In genomic region chr11:113781682-113782081, GRCh38 we compare ENCODE assay signal across 32 cellular contexts. TPM values are rescaled to one million over a fixed set of nuclear protein-coding genes. Genes with fewer than 3 reads are reported as not detected.
DNase-seq lines count a peak whose midpoint lies in the region; FAIRE-seq and TF ChIP-seq lines count a peak whose summit lies in the region.
"Had no signal": no experiment of that assay in that cellular context is flagged by ENCODE, and none has a peak within 500 bp of the region (broad histone marks: within the 10 kb centered on the region; RNA-seq: fewer than 3 reads in every experiment).

No MANE protein-coding gene starts in this region.

- peak; percentile 12 for DNase-seq in DMS79 (lab: John Stamatoyannopoulos, UW)
- no peak for DNase-seq in DMS79 treated with DMSO at 0.1 percent for 48 hours (lab: John Stamatoyannopoulos, UW)
- peak; percentile 3 for DNase-seq in SK-N-DZ (ENCODE audit: low spot score)
- peak; percentile 24 for DNase-seq in hepatocyte (ENCODE audit: low spot score)
- no peak for DNase-seq in type B pancreatic cell (ENCODE audit: extremely low spot score, unreplicated experiment)
- DNase-seq in D721Med (ENCODE audit: insufficient read length, low spot score), result no peak
- no peak for DNase-seq in osteocyte (ENCODE audit: extremely low spot score, unreplicated experiment)
- DNase-seq in stomach, result no peak
- DNase-seq: activated CD4-positive, alpha-beta T cell treated with anti-CD3 and anti-CD28 coated beads for 4 hours; activated CD8-positive, alpha-beta T cell treated with anti-CD3 and anti-CD28 coated beads, Interleukin-2, amount 10 ng/mL, durations not matched to agents 7 days and 5 days; amygdala; colonic mucosa; effector CD8-positive, alpha-beta T cell; GM23248; HFFc6; kidney; lower lobe of right lung; naive thymus-derived CD4-positive, alpha-beta T cell; NCI-H146; stimulated activated CD4-positive, alpha-beta T cell treated with anti-CD3 and anti-CD28 coated beads, Interleukin-4, amount 100 ng/mL, for 24 hours; SW 1271 had no signal

- H3K4me1 Mint-ChIP-seq in type B pancreatic cell (ENCODE audit: unreplicated experiment), result no peaks in the 10 kb centered on the region
- peaks cover 6% of the 10 kb centered on the region for H3K4me1 Mint-ChIP-seq in osteocyte (ENCODE audit: unreplicated experiment)
- H3K4me1 Mint-ChIP-seq: activated naive CD4-positive, alpha-beta T cell treated with anti-CD3 and anti-CD28 coated beads, Interleukin-2, amount 50 U/mL, for 24 hours; IgD-negative memory B cell had no signal

- no peaks in the 10 kb centered on the region for H3K36me3 ChIP-seq in hepatocyte (replicated peaks; ENCODE audit: insufficient read depth, low read depth)
- no peaks in the 10 kb centered on the region for H3K36me3 ChIP-seq in stomach
- H3K36me3 ChIP-seq: BLaER1 treated with 17β-estradiol and CSF1 and Interleukin-3, amounts not matched to agents 10 nM and 100 nM; colonic mucosa; lower lobe of right lung; neutrophil; tibial nerve had no signal

- H3K27me3 ChIP-seq in hepatocyte (no peaks in the 10 kb centered on the region), stomach (peaks cover 0 to 4% (median 0%) of the 10 kb centered on the region in 3 donors)
- H3K27me3 ChIP-seq: BLaER1 treated with 17β-estradiol and CSF1 and Interleukin-3, amounts not matched to agents 10 nM and 100 nM; colonic mucosa; tibial nerve had no signal

- H3K27ac Mint-ChIP-seq in type B pancreatic cell, result peak overlapping the region; percentile 6
- H3K27ac Mint-ChIP-seq in osteocyte (ENCODE audit: unreplicated experiment), result no peak overlapping the region
- H3K27ac Mint-ChIP-seq: activated CD8-positive, alpha-beta T cell treated with anti-CD3 and anti-CD28 coated beads, Interleukin-2, amount 10 ng/mL, durations not matched to agents 7 days and 5 days; activated naive CD4-positive, alpha-beta T cell treated with anti-CD3 and anti-CD28 coated beads, Interleukin-2, amount 50 U/mL, for 24 hours; activated T-helper 2 cell treated with anti-CD3 and anti-CD28 coated beads, Interferon-gamma antibody, Interleukin-2, Interleukin-4, amounts not matched to agents 10 μg/mL and 5 μg/mL and 100 μg/mL, durations not matched to agents 14 hours and 24 hours and 36 hours; HFFc6; IgD-negative memory B cell; naive thymus-derived CD4-positive, alpha-beta T cell; progenitor cell of endocrine pancreas had no signal

- peaks cover 45% of the 10 kb centered on the region for H3K27me3 Mint-ChIP-seq in type B pancreatic cell
- H3K27me3 Mint-ChIP-seq in osteocyte (ENCODE audit: unreplicated experiment), result peaks cover 59% of the 10 kb centered on the region

- WGBS in hepatocyte (ENCODE audit: low lambda C conversion rate, missing lambda C conversion rate), result 46% methylated on average over 5 of the region's 5 CpGs
- 26 to 55% (median 48%) methylated on average over 5 of the region's 5 CpGs for WGBS in stomach, 5 donors

- H3K9me3 Mint-ChIP-seq in type B pancreatic cell, result no peaks in the 10 kb centered on the region
- no peaks in the 10 kb centered on the region for H3K9me3 Mint-ChIP-seq in osteocyte (ENCODE audit: unreplicated experiment)
- H3K9me3 Mint-ChIP-seq: activated naive CD4-positive, alpha-beta T cell treated with anti-CD3 and anti-CD28 coated beads, Interleukin-2, amount 50 U/mL, for 24 hours; activated T-helper 2 cell treated with anti-CD3 and anti-CD28 coated beads, Interferon-gamma antibody, Interleukin-2, Interleukin-4, amounts not matched to agents 10 μg/mL and 5 μg/mL and 100 μg/mL, durations not matched to agents 14 hours and 24 hours and 36 hours; HFFc6; IgD-negative memory B cell; naive thymus-derived CD4-positive, alpha-beta T cell had no signal

- no peaks in the 10 kb centered on the region for H3K4me1 ChIP-seq in hepatocyte (ENCODE audit: insufficient read depth)
- peaks cover 3 to 20% (median 14%) of the 10 kb centered on the region in 4 donors for H3K4me1 ChIP-seq in stomach
- H3K4me1 ChIP-seq: BLaER1 treated with 17β-estradiol and CSF1 and Interleukin-3, amounts not matched to agents 10 nM and 100 nM; colonic mucosa; lower lobe of right lung; tibial nerve had no signal

- no peak for TF ChIP-seq CTCF in hepatocyte (IDR thresholded peaks at IDR 0.05; ENCODE audit: poor library complexity)
- no peak for TF ChIP-seq CTCF in type B pancreatic cell (conservative IDR thresholded peaks at IDR 0.05)
- TF ChIP-seq CTCF in D721Med (IDR thresholded peaks at IDR 0.05; ENCODE audit: insufficient read depth, missing control alignments), result no peak
- TF ChIP-seq CTCF in osteocyte (IDR thresholded peaks at IDR 0.05), result no peak
- TF ChIP-seq CTCF in stomach (IDR thresholded peaks at IDR 0.05), result no peak

- no peak for TF ChIP-seq EP300 in stomach (IDR thresholded peaks at IDR 0.05)

- H3K79me2 ChIP-seq in hepatocyte, result no peaks in the 10 kb centered on the region

- intact Hi-C loops in stomach (cut with DNase I; ENCODE audit: low total_unique reads), result no loop called here

- H3K4me3 ChIP-seq in hepatocyte (no peak overlapping the region), stomach (no peak overlapping the region)
- H3K4me3 ChIP-seq: BLaER1 treated with 17β-estradiol and CSF1 and Interleukin-3, amounts not matched to agents 10 nM and 100 nM; colonic mucosa; GM23248; lower lobe of right lung; tibial nerve had no signal

- H3K36me3 Mint-ChIP-seq in type B pancreatic cell (no peaks in the 10 kb centered on the region), osteocyte (ENCODE audit: unreplicated experiment) (no peaks in the 10 kb centered on the region)
- H3K36me3 Mint-ChIP-seq: activated naive CD4-positive, alpha-beta T cell treated with anti-CD3 and anti-CD28 coated beads, Interleukin-2, amount 50 U/mL, for 24 hours had no signal

- H3K9me3 ChIP-seq in hepatocyte (ENCODE audit: low read depth) (no peaks in the 10 kb centered on the region), stomach (no peaks in the 10 kb centered on the region)
- H3K9me3 ChIP-seq: BLaER1 treated with 17β-estradiol and CSF1 and Interleukin-3, amounts not matched to agents 10 nM and 100 nM; colonic mucosa; lower lobe of right lung; neutrophil; tibial nerve had no signal

- H3K4me3 Mint-ChIP-seq in type B pancreatic cell, result no peak overlapping the region
- no peak overlapping the region for H3K4me3 Mint-ChIP-seq in osteocyte (ENCODE audit: unreplicated experiment)
- H3K4me3 Mint-ChIP-seq: activated CD8-positive, alpha-beta T cell treated with anti-CD3 and anti-CD28 coated beads, Interleukin-2, amount 10 ng/mL, durations not matched to agents 7 days and 5 days; activated naive CD4-positive, alpha-beta T cell treated with anti-CD3 and anti-CD28 coated beads, Interleukin-2, amount 50 U/mL, for 24 hours; HFFc6; IgD-negative memory B cell; naive thymus-derived CD4-positive, alpha-beta T cell had no signal

- no peaks in the 10 kb centered on the region for H3K9me2 ChIP-seq in hepatocyte (replicated peaks; ENCODE audit: insufficient read depth)

- TF ChIP-seq POLR2A in stomach (IDR thresholded peaks at IDR 0.05), result no peak

- peak overlapping the region; percentile 29 for H3K4me2 ChIP-seq in hepatocyte
- H3K4me2 ChIP-seq: BLaER1 treated with 17β-estradiol and CSF1 and Interleukin-3, amounts not matched to agents 10 nM and 100 nM had no signal

- FAIRE-seq in D721Med (lab: Jason Lieb, UNC), result no peak
- FAIRE-seq: kidney, RCC 7860 had no signal

- peak overlapping the region; percentile 72 for H3K27ac ChIP-seq in hepatocyte
- peak overlapping the region in 2 of 5 donors; percentile 1 to 28 for H3K27ac ChIP-seq in stomach
- H3K27ac ChIP-seq: 22Rv1; BLaER1 treated with 17β-estradiol and CSF1 and Interleukin-3, amounts not matched to agents 10 nM and 100 nM; colonic mucosa; GM23248; lower lobe of right lung; neutrophil; tibial nerve had no signal

- H2AFZ ChIP-seq in hepatocyte, result no peak overlapping the region
- H2AFZ ChIP-seq: GM23248 had no signal

- no peaks in the 10 kb centered on the region for H4K20me1 ChIP-seq in hepatocyte (ENCODE audit: insufficient read depth, poor library complexity, severe bottlenecking)
- H4K20me1 ChIP-seq: BLaER1 treated with 17β-estradiol and CSF1 and Interleukin-3, amounts not matched to agents 10 nM and 100 nM had no signal

RNA-seq across cellular contexts. Expression of gene CLDN25, which starts 2.1 kb away (rescaled TPM):
- polyA plus RNA-seq in SK-N-DZ (2014; cell fraction: cytosol; rRNA removed), result not detected in 2 replicates
- polyA plus RNA-seq in SK-N-DZ (2014; cell fraction: nucleus; rRNA removed), result not detected in 2 replicates
- total RNA-seq in hepatocyte (not detected in 2 replicates), type B pancreatic cell (ENCODE audit: low replicate concordance) (not detected in 2 replicates), osteocyte (not detected in 2 replicates), stomach (not detected)
- polyA plus RNA-seq in hepatocyte (not detected in 2 replicates), stomach (not detected)
- total RNA-seq: activated CD8-positive, alpha-beta T cell treated with anti-CD3 and anti-CD28 coated beads, Interleukin-2, amount 10 ng/mL, durations not matched to agents 7 days and 5 days; activated T-helper 2 cell treated with anti-CD3 and anti-CD28 coated beads, Interferon-gamma antibody, Interleukin-2, Interleukin-4, amounts not matched to agents 10 μg/mL and 5 μg/mL and 100 μg/mL, durations not matched to agents 14 hours and 24 hours and 36 hours; colonic mucosa; epithelial cell of proximal tubule; glomerular endothelial cell; GM23248; HFFc6; kidney; lower lobe of right lung; naive thymus-derived CD4-positive, alpha-beta T cell; progenitor cell of endocrine pancreas; tibial nerve had no signal
- polyA plus RNA-seq: GM23248; IgD-negative memory B cell; naive thymus-derived CD4-positive, alpha-beta T cell had no signal

RNA-seq across cellular contexts. Expression of gene ZW10, which starts 8.2 kb away (rescaled TPM):
- 15.0 and 19.2 TPM in 2 replicates for polyA plus RNA-seq in SK-N-DZ (2014; cell fraction: cytosol; rRNA removed)
- 10.6 and 12.9 TPM in 2 replicates for polyA plus RNA-seq in SK-N-DZ (2014; cell fraction: nucleus; rRNA removed)
- total RNA-seq in hepatocyte (19.5 and 22.3 TPM in 2 replicates), type B pancreatic cell (ENCODE audit: low replicate concordance) (19.9 and 21.9 TPM in 2 replicates), osteocyte (14.3 and 14.7 TPM in 2 replicates), stomach (10 to 100 TPM in 1 of 5 donors, 1 to 10 TPM in 3, under 1 TPM in 1; 0.58 to 22.0 (median 9.6) TPM)
- polyA plus RNA-seq in hepatocyte (12.7 and 15.4 TPM in 2 replicates), stomach (1 to 10 TPM; 4.7 to 5.9 (median 5.8) TPM)

Comparison
In these comparisons a context has a peak if more than half of its experiments do, and no peak if none do; other contexts are left out.
1. DNase-seq: peak in DMS79 (single experiment), SK-N-DZ (single experiment) and hepatocyte (single experiment); none in DMS79 treated with DMSO at 0.1 percent for 48 hours (single experiment), type B pancreatic cell (single experiment), D721Med (single experiment), osteocyte (single experiment) and stomach (single experiment).